ENCODE assay signal across 11 cellular contexts in the genomic region with DNA sequence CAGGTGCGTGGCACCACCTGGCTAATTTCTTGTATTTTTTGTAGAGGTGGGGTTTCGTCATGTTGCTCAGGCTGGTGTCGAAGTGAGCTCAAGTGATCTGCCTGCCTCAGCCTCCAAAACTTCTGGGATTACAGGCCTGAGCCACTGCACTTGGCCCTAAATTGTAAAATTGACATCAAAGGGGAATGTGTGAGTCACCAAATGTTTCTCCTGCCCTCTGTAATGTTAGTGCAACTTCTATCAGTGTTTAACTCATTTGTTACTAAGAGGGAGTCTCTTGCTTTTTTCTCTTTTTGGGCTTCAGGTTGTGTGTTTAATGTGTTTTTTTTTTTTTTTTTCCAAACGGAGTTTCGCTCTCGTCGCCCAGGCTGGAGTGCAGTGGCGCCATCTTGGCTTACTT. TPM values are rescaled to one million over a fixed set of nuclear protein-coding genes. Genes with fewer than 3 reads are reported as not detected.
DNase-seq lines count a peak whose midpoint lies in the region; ATAC-seq and TF ChIP-seq lines count a peak whose summit lies in the region.
"Had no signal": no experiment of that assay in that cellular context is flagged by ENCODE, and none has a peak within 500 bp of the region (broad histone marks: within the 10 kb centered on the region; RNA-seq: fewer than 3 reads in every experiment).

No MANE protein-coding gene starts in this region.

- no peak for ATAC-seq in HG02884 (IDR thresholded peaks at IDR 0.05; ENCODE audit: unreplicated experiment)

- H3K27me3 ChIP-seq in CD4-positive, alpha-beta memory T cell (ENCODE audit: insufficient read depth, low read length), result no peaks in the 10 kb centered on the region
- H3K27me3 ChIP-seq in MG63, result no peaks in the 10 kb centered on the region

- H3K4me1 Mint-ChIP-seq in CD4-positive, alpha-beta memory T cell, result peaks cover 17 to 37% (median 25%) of the 10 kb centered on the region in 4 donors
- H3K4me1 Mint-ChIP-seq in nephron progenitor cell, result peaks cover 51% of the 10 kb centered on the region

- TF ChIP-seq CTCF in coronary artery (IDR thresholded peaks at IDR 0.05), result no peak
- TF ChIP-seq CTCF in nephron progenitor cell (IDR thresholded peaks at IDR 0.05), result no peak

- peaks cover 0 to 2% of the 10 kb centered on the region in 2 donors for H3K27me3 Mint-ChIP-seq in CD4-positive, alpha-beta memory T cell
- H3K27me3 Mint-ChIP-seq in nephron progenitor cell (ENCODE audit: low read depth, poor library complexity), result no peaks in the 10 kb centered on the region

- H3K36me3 Mint-ChIP-seq in CD4-positive, alpha-beta memory T cell, result peaks cover 0 to 12% of the 10 kb centered on the region in 2 donors
- peaks cover 9% of the 10 kb centered on the region for H3K36me3 Mint-ChIP-seq in nephron progenitor cell (ENCODE audit: low read depth)

- intact Hi-C loops in CD4-positive, alpha-beta memory T cell (cut with micrococcal nuclease), result loop anchor here (5.0 kb wide), 1 partner anchor 201 kb away; no protein-coding TSS in a partner anchor

- no peaks in the 10 kb centered on the region for H3K36me3 ChIP-seq in CD4-positive, alpha-beta memory T cell (ENCODE audit: insufficient read depth, low read length)
- H3K36me3 ChIP-seq in MG63, result peaks cover 19% of the 10 kb centered on the region

- H3K4me1 ChIP-seq in CD4-positive, alpha-beta memory T cell (ENCODE audit: insufficient read depth, low read length), result peaks cover 17% of the 10 kb centered on the region

- CTCF ChIA-PET in CD4-positive, alpha-beta memory T cell (lab: Charles Lee; ENCODE audit: partially characterized antibody), result interaction anchor here (0.6 kb wide), 1 partner anchor 21 kb away, joined by 4 read pairs; no protein-coding TSS in a partner anchor

- POLR2A ChIA-PET in CD4-positive, alpha-beta memory T cell (lab: Charles Lee; ENCODE audit: partially characterized antibody), result no interaction called here

- no peak for DNase-seq in CD4-positive, alpha-beta memory T cell
- DNase-seq in MG63 (peak; percentile 71), coronary artery (ENCODE audit: low spot score) (no peak), nephron progenitor cell (no peak), retina (no peak), SHP77 treated with DMSO at 0.1 percent for 48 hours (lab: John Stamatoyannopoulos, UW) (no peak)
- DNase-seq in stimulated activated CD4-positive, alpha-beta T cell treated with anti-CD3 and anti-CD28 coated beads, Interleukin-2, amount 100 ng/mL, for 24 hours, result no peak
- DNase-seq: hypothalamus, NCI-H524 had no signal

- peaks cover 0 to 4% (median 0%) of the 10 kb centered on the region in 8 donors for H3K9me3 Mint-ChIP-seq in CD4-positive, alpha-beta memory T cell
- no peaks in the 10 kb centered on the region for H3K9me3 Mint-ChIP-seq in nephron progenitor cell

- H3K9me3 ChIP-seq in CD4-positive, alpha-beta memory T cell (ENCODE audit: control insufficient read depth in 1 of 2, low read length in 2 of 2), result no peaks in the 10 kb centered on the region
- H3K9me3 ChIP-seq in MG63, result no peaks in the 10 kb centered on the region

- H3K4me3 Mint-ChIP-seq in CD4-positive, alpha-beta memory T cell, result peak overlapping the region in 6 of 8 donors; percentile 24 to 71 (median 56)
- H3K4me3 Mint-ChIP-seq in nephron progenitor cell, result peak overlapping the region; percentile 68

- H3K27ac Mint-ChIP-seq in CD4-positive, alpha-beta memory T cell, result peak overlapping the region in 1 of 7 donors; percentile 52
- no peak overlapping the region for H3K27ac Mint-ChIP-seq in nephron progenitor cell

- H3K4me3 ChIP-seq in CD4-positive, alpha-beta memory T cell (ENCODE audit: low read length in 2 of 2), result no peak overlapping the region
- H3K4me3 ChIP-seq in MG63 (no peak overlapping the region), coronary artery (peak overlapping the region; percentile 27)

- H3K27ac ChIP-seq in CD4-positive, alpha-beta memory T cell (ENCODE audit: low read depth, low read length), result no peak overlapping the region
- peak overlapping the region in 1 of 2 donors; percentile 64 for H3K27ac ChIP-seq in coronary artery

RNA-seq across cellular contexts. Expression of gene TULP3, which starts 2.3 kb away (rescaled TPM):
- 1 to 10 TPM; 6.7 to 9.1 TPM for total RNA-seq in CD4-positive, alpha-beta memory T cell
- polyA plus RNA-seq in CD4-positive, alpha-beta memory T cell, result 10 to 100 TPM in 1 of 2 donors, 1 to 10 TPM in 1; 8.4 to 10.0 TPM
- total RNA-seq in MG63 (2014; rRNA removed; shearing (Covaris generic); ENCODE audit: low replicate concordance), result 20.3 and 21.1 TPM in 2 replicates

RNA-seq across cellular contexts. Expression of gene RHNO1, which starts 16.0 kb away (rescaled TPM):
- total RNA-seq in CD4-positive, alpha-beta memory T cell, result 10 to 100 TPM; 31.2 to 35.7 TPM
- polyA plus RNA-seq in CD4-positive, alpha-beta memory T cell, result 100 to 1,000 TPM in 1 of 2 donors, 10 to 100 TPM in 1; 58.5 to 107 TPM
- total RNA-seq in MG63 (2014; rRNA removed; shearing (Covaris generic); ENCODE audit: low replicate concordance), result 51.2 and 52.8 TPM in 2 replicates

RNA-seq across cellular contexts. Expression of gene FOXM1, which starts 16.0 kb away (rescaled TPM):
- total RNA-seq in CD4-positive, alpha-beta memory T cell, result under 1 TPM; 0.30 to 0.44 TPM
- polyA plus RNA-seq in CD4-positive, alpha-beta memory T cell, result under 1 TPM in 1 of 2 donors, not detected in 1; 0.30 TPM
- 24.5 and 30.9 TPM in 2 replicates for total RNA-seq in MG63 (2014; rRNA removed; shearing (Covaris generic); ENCODE audit: low replicate concordance)

RNA-seq across cellular contexts. Expression of gene TEX52, which starts 36.2 kb away (rescaled TPM):
- not detected for total RNA-seq in CD4-positive, alpha-beta memory T cell
- not detected for polyA plus RNA-seq in CD4-positive, alpha-beta memory T cell
- total RNA-seq in MG63 (2014; rRNA removed; shearing (Covaris generic); ENCODE audit: low replicate concordance), result not detected in 2 replicates
- total RNA-seq: activated CD8-positive, alpha-beta memory T cell treated with anti-CD3 and anti-CD28 coated beads for 36 hours had no signal

RNA-seq across cellular contexts. Expression of gene NRIP2, which starts 58.2 kb away (rescaled TPM):
- total RNA-seq in CD4-positive, alpha-beta memory T cell, result not detected
- polyA plus RNA-seq in CD4-positive, alpha-beta memory T cell, result 1 to 10 TPM in 1 of 2 donors, under 1 TPM in 1; 0.29 to 2.0 TPM
- total RNA-seq in MG63 (2014; rRNA removed; shearing (Covaris generic); ENCODE audit: low replicate concordance), result not detected in 2 replicates
- total RNA-seq: activated CD8-positive, alpha-beta memory T cell treated with anti-CD3 and anti-CD28 coated beads for 36 hours had no signal

Comparison
In these comparisons a context has a peak if more than half of its experiments do, and no peak if none do; other contexts are left out.
1. RNA of gene FOXM1, which starts 16.0 kb away (total RNA-seq): 24.5 to 30.9 TPM in MG63; 0.30 to 0.44 TPM in CD4-positive, alpha-beta memory T cell; every median in the first group is over 10 times any median in the second.